ENCODE assay signal across 1 cellular context in genomic region chr12:131642101-131642540, GRCh38.
TF ChIP-seq lines count a peak whose summit lies in the region.

No MANE protein-coding gene starts in this region.

TF ChIP-seq in K562, 482 proteins besides CTCF, POLR2A, EP300 and RAD21 (continued from another document and continues in another):
- TF ChIP-seq, protein P1, sequence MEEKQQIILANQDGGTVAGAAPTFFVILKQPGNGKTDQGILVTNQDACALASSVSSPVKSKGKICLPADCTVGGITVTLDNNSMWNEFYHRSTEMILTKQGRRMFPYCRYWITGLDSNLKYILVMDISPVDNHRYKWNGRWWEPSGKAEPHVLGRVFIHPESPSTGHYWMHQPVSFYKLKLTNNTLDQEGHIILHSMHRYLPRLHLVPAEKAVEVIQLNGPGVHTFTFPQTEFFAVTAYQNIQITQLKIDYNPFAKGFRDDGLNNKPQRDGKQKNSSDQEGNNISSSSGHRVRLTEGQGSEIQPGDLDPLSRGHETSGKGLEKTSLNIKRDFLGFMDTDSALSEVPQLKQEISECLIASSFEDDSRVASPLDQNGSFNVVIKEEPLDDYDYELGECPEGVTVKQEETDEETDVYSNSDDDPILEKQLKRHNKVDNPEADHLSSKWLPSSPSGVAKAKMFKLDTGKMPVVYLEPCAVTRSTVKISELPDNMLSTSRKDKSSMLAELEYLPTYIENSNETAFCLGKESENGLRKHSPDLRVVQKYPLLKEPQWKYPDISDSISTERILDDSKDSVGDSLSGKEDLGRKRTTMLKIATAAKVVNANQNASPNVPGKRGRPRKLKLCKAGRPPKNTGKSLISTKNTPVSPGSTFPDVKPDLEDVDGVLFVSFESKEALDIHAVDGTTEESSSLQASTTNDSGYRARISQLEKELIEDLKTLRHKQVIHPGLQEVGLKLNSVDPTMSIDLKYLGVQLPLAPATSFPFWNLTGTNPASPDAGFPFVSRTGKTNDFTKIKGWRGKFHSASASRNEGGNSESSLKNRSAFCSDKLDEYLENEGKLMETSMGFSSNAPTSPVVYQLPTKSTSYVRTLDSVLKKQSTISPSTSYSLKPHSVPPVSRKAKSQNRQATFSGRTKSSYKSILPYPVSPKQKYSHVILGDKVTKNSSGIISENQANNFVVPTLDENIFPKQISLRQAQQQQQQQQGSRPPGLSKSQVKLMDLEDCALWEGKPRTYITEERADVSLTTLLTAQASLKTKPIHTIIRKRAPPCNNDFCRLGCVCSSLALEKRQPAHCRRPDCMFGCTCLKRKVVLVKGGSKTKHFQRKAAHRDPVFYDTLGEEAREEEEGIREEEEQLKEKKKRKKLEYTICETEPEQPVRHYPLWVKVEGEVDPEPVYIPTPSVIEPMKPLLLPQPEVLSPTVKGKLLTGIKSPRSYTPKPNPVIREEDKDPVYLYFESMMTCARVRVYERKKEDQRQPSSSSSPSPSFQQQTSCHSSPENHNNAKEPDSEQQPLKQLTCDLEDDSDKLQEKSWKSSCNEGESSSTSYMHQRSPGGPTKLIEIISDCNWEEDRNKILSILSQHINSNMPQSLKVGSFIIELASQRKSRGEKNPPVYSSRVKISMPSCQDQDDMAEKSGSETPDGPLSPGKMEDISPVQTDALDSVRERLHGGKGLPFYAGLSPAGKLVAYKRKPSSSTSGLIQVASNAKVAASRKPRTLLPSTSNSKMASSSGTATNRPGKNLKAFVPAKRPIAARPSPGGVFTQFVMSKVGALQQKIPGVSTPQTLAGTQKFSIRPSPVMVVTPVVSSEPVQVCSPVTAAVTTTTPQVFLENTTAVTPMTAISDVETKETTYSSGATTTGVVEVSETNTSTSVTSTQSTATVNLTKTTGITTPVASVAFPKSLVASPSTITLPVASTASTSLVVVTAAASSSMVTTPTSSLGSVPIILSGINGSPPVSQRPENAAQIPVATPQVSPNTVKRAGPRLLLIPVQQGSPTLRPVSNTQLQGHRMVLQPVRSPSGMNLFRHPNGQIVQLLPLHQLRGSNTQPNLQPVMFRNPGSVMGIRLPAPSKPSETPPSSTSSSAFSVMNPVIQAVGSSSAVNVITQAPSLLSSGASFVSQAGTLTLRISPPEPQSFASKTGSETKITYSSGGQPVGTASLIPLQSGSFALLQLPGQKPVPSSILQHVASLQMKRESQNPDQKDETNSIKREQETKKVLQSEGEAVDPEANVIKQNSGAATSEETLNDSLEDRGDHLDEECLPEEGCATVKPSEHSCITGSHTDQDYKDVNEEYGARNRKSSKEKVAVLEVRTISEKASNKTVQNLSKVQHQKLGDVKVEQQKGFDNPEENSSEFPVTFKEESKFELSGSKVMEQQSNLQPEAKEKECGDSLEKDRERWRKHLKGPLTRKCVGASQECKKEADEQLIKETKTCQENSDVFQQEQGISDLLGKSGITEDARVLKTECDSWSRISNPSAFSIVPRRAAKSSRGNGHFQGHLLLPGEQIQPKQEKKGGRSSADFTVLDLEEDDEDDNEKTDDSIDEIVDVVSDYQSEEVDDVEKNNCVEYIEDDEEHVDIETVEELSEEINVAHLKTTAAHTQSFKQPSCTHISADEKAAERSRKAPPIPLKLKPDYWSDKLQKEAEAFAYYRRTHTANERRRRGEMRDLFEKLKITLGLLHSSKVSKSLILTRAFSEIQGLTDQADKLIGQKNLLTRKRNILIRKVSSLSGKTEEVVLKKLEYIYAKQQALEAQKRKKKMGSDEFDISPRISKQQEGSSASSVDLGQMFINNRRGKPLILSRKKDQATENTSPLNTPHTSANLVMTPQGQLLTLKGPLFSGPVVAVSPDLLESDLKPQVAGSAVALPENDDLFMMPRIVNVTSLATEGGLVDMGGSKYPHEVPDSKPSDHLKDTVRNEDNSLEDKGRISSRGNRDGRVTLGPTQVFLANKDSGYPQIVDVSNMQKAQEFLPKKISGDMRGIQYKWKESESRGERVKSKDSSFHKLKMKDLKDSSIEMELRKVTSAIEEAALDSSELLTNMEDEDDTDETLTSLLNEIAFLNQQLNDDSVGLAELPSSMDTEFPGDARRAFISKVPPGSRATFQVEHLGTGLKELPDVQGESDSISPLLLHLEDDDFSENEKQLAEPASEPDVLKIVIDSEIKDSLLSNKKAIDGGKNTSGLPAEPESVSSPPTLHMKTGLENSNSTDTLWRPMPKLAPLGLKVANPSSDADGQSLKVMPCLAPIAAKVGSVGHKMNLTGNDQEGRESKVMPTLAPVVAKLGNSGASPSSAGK (IDR thresholded peaks at IDR 0.05), result peak; percentile 93
- no peak for TF ChIP-seq NFXL1 (CRISPR knock-in tag; IDR thresholded peaks at IDR 0.05)
- TF ChIP-seq KAT2B (IDR thresholded peaks at IDR 0.05; ENCODE audit: low read depth, low read length), result no peak
- TF ChIP-seq HDAC8 (tag; IDR thresholded peaks at IDR 0.05), result no peak
- peak; percentile 86 for TF ChIP-seq FOS (IDR thresholded peaks at IDR 0.05; ENCODE audit: extremely low read depth, insufficient read length)
- TF ChIP-seq, protein P2, sequence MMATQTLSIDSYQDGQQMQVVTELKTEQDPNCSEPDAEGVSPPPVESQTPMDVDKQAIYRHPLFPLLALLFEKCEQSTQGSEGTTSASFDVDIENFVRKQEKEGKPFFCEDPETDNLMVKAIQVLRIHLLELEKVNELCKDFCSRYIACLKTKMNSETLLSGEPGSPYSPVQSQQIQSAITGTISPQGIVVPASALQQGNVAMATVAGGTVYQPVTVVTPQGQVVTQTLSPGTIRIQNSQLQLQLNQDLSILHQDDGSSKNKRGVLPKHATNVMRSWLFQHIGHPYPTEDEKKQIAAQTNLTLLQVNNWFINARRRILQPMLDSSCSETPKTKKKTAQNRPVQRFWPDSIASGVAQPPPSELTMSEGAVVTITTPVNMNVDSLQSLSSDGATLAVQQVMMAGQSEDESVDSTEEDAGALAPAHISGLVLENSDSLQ (IDR thresholded peaks at IDR 0.05), result peak; percentile 31; the same call in 1 of the 2 replicates
- TF ChIP-seq NRF1 (conservative IDR thresholded peaks at IDR 0.05 in 1 of 2, IDR thresholded peaks at IDR 0.05 in 1 of 2), result peak in 1 of 2 experiments; percentile 43; a peak in 2 of 4 replicates
- peak; percentile 98 for TF ChIP-seq TOE1 (IDR thresholded peaks at IDR 0.05; ENCODE audit: borderline replicate concordance)
- TF ChIP-seq TOE1 (CRISPR knock-in tag; IDR thresholded peaks at IDR 0.05; ENCODE audit: borderline replicate concordance, low read depth), result no peak
- TF ChIP-seq, protein P3, sequence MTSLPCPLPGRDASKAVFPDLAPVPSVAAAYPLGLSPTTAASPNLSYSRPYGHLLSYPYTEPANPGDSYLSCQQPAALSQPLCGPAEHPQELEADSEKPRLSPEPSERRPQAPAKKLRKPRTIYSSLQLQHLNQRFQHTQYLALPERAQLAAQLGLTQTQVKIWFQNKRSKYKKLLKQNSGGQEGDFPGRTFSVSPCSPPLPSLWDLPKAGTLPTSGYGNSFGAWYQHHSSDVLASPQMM (CRISPR knock-in tag; IDR thresholded peaks at IDR 0.05), result no peak
- TF ChIP-seq KLF13 (tag; IDR thresholded peaks at IDR 0.05; ENCODE audit: borderline replicate concordance, low read depth), result peak; percentile 87; the same call in 1 of the 2 replicates
- no peak for TF ChIP-seq ERF (CRISPR knock-in tag; IDR thresholded peaks at IDR 0.05)
- no peak; the same call in 1 of the 2 replicates for TF ChIP-seq JUN (IDR thresholded peaks at IDR 0.05; ENCODE audit: borderline replicate concordance, low read depth, low read length)
- TF ChIP-seq JUN (CRISPR knock-in tag; IDR thresholded peaks at IDR 0.05; ENCODE audit: borderline replicate concordance), result no peak
- 0 out of 2 replicates have a peak, but pooled peaks have one; percentile 23 for TF ChIP-seq FOSL1 (tag; conservative IDR thresholded peaks at IDR 0.05)
- peak; percentile 39; the same call in 1 of the 2 replicates for TF ChIP-seq MBD2 (IDR thresholded peaks at IDR 0.05; ENCODE audit: borderline replicate concordance, low read depth)
- TF ChIP-seq USF1 (CRISPR knock-in tag; IDR thresholded peaks at IDR 0.05), result peak; percentile 98
- TF ChIP-seq TFE3 (CRISPR knock-in tag; IDR thresholded peaks at IDR 0.05), result peak; percentile 96
- TF ChIP-seq CBFA2T2 (conservative IDR thresholded peaks at IDR 0.05), result peak; percentile 73
- no peak for TF ChIP-seq NELFE (IDR thresholded peaks at IDR 0.05; ENCODE audit: insufficient read depth, insufficient read length)
- TF ChIP-seq, protein P4, sequence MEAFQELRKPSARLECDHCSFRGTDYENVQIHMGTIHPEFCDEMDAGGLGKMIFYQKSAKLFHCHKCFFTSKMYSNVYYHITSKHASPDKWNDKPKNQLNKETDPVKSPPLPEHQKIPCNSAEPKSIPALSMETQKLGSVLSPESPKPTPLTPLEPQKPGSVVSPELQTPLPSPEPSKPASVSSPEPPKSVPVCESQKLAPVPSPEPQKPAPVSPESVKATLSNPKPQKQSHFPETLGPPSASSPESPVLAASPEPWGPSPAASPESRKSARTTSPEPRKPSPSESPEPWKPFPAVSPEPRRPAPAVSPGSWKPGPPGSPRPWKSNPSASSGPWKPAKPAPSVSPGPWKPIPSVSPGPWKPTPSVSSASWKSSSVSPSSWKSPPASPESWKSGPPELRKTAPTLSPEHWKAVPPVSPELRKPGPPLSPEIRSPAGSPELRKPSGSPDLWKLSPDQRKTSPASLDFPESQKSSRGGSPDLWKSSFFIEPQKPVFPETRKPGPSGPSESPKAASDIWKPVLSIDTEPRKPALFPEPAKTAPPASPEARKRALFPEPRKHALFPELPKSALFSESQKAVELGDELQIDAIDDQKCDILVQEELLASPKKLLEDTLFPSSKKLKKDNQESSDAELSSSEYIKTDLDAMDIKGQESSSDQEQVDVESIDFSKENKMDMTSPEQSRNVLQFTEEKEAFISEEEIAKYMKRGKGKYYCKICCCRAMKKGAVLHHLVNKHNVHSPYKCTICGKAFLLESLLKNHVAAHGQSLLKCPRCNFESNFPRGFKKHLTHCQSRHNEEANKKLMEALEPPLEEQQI (IDR thresholded peaks at IDR 0.05), result no peak
- TF ChIP-seq MAFK (IDR thresholded peaks at IDR 0.05; ENCODE audit: low read length), result no peak
- TF ChIP-seq NR2C1 (IDR thresholded peaks at IDR 0.05), result no peak
- peak; percentile 38; the same call in 1 of the 2 replicates for TF ChIP-seq NR2C1 (tag; IDR thresholded peaks at IDR 0.05)
- no peak for TF ChIP-seq ARID1B (IDR thresholded peaks at IDR 0.05)
- TF ChIP-seq ASH1L (IDR thresholded peaks at IDR 0.05; ENCODE audit: borderline replicate concordance, low read depth, partially characterized antibody), result peak; percentile 67
- peak; percentile 96 for TF ChIP-seq NFYB (IDR thresholded peaks at IDR 0.05; ENCODE audit: extremely low read depth, insufficient read length)
- no peak for TF ChIP-seq ZNF436 (CRISPR knock-in tag; IDR thresholded peaks at IDR 0.05)
- TF ChIP-seq, protein P5, sequence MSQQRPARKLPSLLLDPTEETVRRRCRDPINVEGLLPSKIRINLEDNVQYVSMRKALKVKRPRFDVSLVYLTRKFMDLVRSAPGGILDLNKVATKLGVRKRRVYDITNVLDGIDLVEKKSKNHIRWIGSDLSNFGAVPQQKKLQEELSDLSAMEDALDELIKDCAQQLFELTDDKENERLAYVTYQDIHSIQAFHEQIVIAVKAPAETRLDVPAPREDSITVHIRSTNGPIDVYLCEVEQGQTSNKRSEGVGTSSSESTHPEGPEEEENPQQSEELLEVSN (IDR thresholded peaks at IDR 0.05; ENCODE audit: borderline replicate concordance in 1 of 2, extremely low read depth in 1 of 2, insufficient read depth in 1 of 2, insufficient read length in 1 of 2, low read depth in 1 of 2, low read length in 1 of 2, poor library complexity in 1 of 2, severe bottlenecking in 1 of 2), result peak; percentile 49 to 57
- TF ChIP-seq, protein P6, sequence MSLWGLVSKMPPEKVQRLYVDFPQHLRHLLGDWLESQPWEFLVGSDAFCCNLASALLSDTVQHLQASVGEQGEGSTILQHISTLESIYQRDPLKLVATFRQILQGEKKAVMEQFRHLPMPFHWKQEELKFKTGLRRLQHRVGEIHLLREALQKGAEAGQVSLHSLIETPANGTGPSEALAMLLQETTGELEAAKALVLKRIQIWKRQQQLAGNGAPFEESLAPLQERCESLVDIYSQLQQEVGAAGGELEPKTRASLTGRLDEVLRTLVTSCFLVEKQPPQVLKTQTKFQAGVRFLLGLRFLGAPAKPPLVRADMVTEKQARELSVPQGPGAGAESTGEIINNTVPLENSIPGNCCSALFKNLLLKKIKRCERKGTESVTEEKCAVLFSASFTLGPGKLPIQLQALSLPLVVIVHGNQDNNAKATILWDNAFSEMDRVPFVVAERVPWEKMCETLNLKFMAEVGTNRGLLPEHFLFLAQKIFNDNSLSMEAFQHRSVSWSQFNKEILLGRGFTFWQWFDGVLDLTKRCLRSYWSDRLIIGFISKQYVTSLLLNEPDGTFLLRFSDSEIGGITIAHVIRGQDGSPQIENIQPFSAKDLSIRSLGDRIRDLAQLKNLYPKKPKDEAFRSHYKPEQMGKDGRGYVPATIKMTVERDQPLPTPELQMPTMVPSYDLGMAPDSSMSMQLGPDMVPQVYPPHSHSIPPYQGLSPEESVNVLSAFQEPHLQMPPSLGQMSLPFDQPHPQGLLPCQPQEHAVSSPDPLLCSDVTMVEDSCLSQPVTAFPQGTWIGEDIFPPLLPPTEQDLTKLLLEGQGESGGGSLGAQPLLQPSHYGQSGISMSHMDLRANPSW (CRISPR knock-in tag; IDR thresholded peaks at IDR 0.05), result no peak
- peak; percentile 65 for TF ChIP-seq RBM25 (IDR thresholded peaks at IDR 0.05; ENCODE audit: low read depth, low read length, severe bottlenecking)
- peak; percentile 42 for TF ChIP-seq NEUROD1 (IDR thresholded peaks at IDR 0.05; ENCODE audit: borderline replicate concordance, low read depth, low read length, partially characterized antibody)
- no peak for TF ChIP-seq SP1 (CRISPR knock-in tag; IDR thresholded peaks at IDR 0.05)
- TF ChIP-seq, protein P7, sequence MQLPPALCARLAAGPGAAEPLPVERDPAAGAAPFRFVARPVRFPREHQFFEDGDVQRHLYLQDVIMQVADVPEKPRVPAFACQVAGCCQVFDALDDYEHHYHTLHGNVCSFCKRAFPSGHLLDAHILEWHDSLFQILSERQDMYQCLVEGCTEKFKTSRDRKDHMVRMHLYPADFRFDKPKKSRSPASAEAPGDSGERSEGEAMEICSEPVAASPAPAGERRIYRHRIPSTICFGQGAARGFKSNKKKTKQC (CRISPR knock-in tag; IDR thresholded peaks at IDR 0.05), result no peak
